ENCODE assay signal across 25 cellular contexts in the genomic region with DNA sequence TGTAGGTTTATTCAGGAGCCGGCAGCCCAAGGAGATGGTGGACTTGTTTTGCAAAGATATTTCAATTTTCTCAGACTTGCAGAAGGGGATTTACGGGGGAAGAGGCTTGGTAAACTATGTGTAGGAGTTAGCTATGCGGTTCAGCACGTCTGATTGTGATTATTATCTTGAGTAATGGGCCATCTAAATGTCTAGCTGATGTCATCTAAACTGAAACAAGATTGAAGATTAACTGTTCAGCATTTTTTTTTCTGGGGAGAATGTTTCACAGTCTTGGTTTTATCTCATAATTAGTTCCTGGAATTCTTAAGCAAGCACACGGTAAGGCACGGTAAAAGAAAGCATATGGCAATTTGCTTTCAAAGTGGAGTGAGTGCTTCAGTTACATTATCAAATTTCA.
"Had no signal": no experiment of that assay in that cellular context is flagged by ENCODE, and none has a peak within 500 bp of the region (broad histone marks: within the 10 kb centered on the region; RNA-seq: fewer than 3 reads in every experiment).

No MANE protein-coding gene starts in this region.

- H3K36me3 Mint-ChIP-seq: activated naive CD8-positive, alpha-beta T cell; naive thymus-derived CD8-positive, alpha-beta T cell had no signal

- H3K27me3 Mint-ChIP-seq: activated naive CD8-positive, alpha-beta T cell; central memory CD8-positive, alpha-beta T cell; naive thymus-derived CD8-positive, alpha-beta T cell had no signal

- H3K9me3 Mint-ChIP-seq: activated T-cell treated with anti-CD3 and anti-CD28 coated beads, Interleukin-2, amount 50 U/mL, for 4 hours; central memory CD8-positive, alpha-beta T cell had no signal

- H3K4me3 Mint-ChIP-seq: activated naive CD8-positive, alpha-beta T cell; activated T-cell treated with anti-CD3 and anti-CD28 coated beads, Interleukin-2, amount 50 U/mL, for 4 hours; central memory CD8-positive, alpha-beta T cell; naive thymus-derived CD8-positive, alpha-beta T cell; WTC11 had no signal

- DNase-seq: activated CD4-positive, alpha-beta T cell treated with anti-CD3 and anti-CD28 coated beads, Interleukin-2, amount 50 U/mL, for 4 hours; activated CD8-positive, alpha-beta memory T cell treated with anti-CD3 and anti-CD28 coated beads for 24 hours; activated CD8-positive, alpha-beta memory T cell treated with anti-CD3 and anti-CD28 coated beads, Interleukin-2, amount 50 U/mL, for 4 hours; activated naive CD4-positive, alpha-beta T cell; activated T-cell treated with anti-CD3 and anti-CD28 coated beads, Interleukin-2, amount 50 U/mL, for 4 hours; effector memory CD4-positive, alpha-beta T cell; heart left ventricle; left ventricle myocardium inferior; naive thymus-derived CD8-positive, alpha-beta T cell; retina; spleen; stimulated activated CD4-positive, alpha-beta T cell treated with anti-CD3 and anti-CD28 coated beads, Interleukin-4, amount 100 ng/mL, for 1 hour; stimulated activated naive CD4-positive, alpha-beta T cell treated with Interleukin-2 at 50 U/mL for 16 hours; T-helper 9 cell; tibial artery had no signal

- ATAC-seq: activated T-cell treated with anti-CD3 and anti-CD28 coated beads, Interleukin-2, amount 50 U/mL, for 4 hours; gastroesophageal sphincter; heart left ventricle; naive thymus-derived CD8-positive, alpha-beta T cell; WTC11 had no signal

- H3K4me1 Mint-ChIP-seq: central memory CD8-positive, alpha-beta T cell; naive thymus-derived CD8-positive, alpha-beta T cell; WTC11 had no signal

- H3K27ac ChIP-seq: breast epithelium, esophagus muscularis mucosa, gastroesophageal sphincter, heart left ventricle, left ventricle myocardium inferior, spleen, tibial artery had no signal

- FAIRE-seq: colon, keratinocyte, urothelium cell line had no signal

- H3K27ac Mint-ChIP-seq: activated naive CD8-positive, alpha-beta T cell; activated T-helper 2 cell treated with anti-CD3 and anti-CD28 coated beads, Interferon-gamma antibody, Interleukin-2, Interleukin-4, amounts not matched to agents 10 μg/mL and 5 μg/mL and 100 μg/mL, durations not matched to agents 14 hours and 24 hours and 36 hours; naive thymus-derived CD8-positive, alpha-beta T cell; WTC11 had no signal
